ENCODE assay signal across 8 cellular contexts in the genomic region with DNA sequence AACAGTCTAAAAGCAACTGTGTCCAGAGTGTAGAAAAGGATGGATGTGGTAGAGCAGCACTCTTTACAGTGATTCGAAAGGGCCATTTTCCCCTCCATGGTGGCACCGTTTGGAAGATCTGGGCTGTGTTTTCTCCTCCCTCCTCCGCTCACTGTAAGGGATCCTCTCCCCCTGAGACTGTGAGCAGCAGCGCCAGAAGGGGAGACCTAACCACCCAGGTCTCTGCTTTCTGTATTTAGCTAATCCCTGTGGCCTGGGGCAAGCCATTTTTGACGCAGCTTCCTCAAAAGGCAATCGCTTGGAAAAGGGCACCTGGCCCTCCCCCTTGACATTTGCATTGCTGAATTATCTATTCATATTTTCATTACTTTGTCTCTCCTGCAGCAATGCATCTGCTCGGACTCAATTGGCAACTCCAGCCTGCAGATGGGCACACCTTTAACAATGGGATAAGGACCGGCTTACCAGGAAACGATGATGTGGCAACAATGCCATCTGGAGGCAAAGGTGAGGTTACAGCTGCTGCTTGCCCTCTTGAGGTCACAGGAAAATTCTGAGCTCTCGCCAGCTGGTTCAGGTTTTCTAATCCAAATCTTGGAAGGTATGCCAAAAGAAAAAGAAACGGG.
DNase-seq lines count a peak whose midpoint lies in the region; ATAC-seq and TF ChIP-seq lines count a peak whose summit lies in the region.

No MANE protein-coding gene starts in this region.

- H3K14ac ChIP-seq in neuronal stem cell (ENCODE audit: low read length) = no peak overlapping the region

- no peak overlapping the region for H3K23ac ChIP-seq in neuronal stem cell (ENCODE audit: low read depth, low read length, poor library complexity)

- ATAC-seq in HG03565 (IDR thresholded peaks at IDR 0.05; ENCODE audit: unreplicated experiment) (peak; percentile 65), esophagus mucosa (peak; percentile 78)
- no peak for ATAC-seq in activated CD4-positive, CD25-positive, alpha-beta regulatory T cell treated with anti-CD3 and anti-CD28 coated beads, Interleukin-2, amount 50 U/mL, for 24 hours

- H3K9ac ChIP-seq in NT2/D1 (ENCODE audit: insufficient read length, low read depth) (peak overlapping the region; percentile 36), neuronal stem cell (ENCODE audit: low read depth, low read length, poor library complexity) (no peak overlapping the region)

- no peak overlapping the region for H2BK15ac ChIP-seq in neuronal stem cell (ENCODE audit: low read length)

- DNase-seq in AG08395 (ENCODE audit: low spot score) (peak; percentile 43), NT2/D1 (ENCODE audit: low read depth, low spot score) (peak; percentile 62), neuronal stem cell (ENCODE audit: low spot score) (peak; percentile 69)
- DNase-seq in activated CD8-positive, alpha-beta memory T cell treated with anti-CD3 and anti-CD28 coated beads for 24 hours = no peak

- H3K18ac ChIP-seq in neuronal stem cell (ENCODE audit: low read length) = no peak overlapping the region

- no peak overlapping the region for H4K8ac ChIP-seq in neuronal stem cell (ENCODE audit: low read depth, low read length)

- H4K91ac ChIP-seq in neuronal stem cell (ENCODE audit: low read depth, low read length, poor library complexity) = no peak overlapping the region

- peak; percentile 40; the same call in 1 of the 2 replicates for TF ChIP-seq CTCF in GM12874 (IDR thresholded peaks at IDR 0.05; ENCODE audit: insufficient read depth, low read depth, low read length)

- H2BK12ac ChIP-seq in neuronal stem cell (ENCODE audit: low read length) = no peak overlapping the region

- H2BK5ac ChIP-seq in neuronal stem cell (ENCODE audit: low read length) = no peak overlapping the region

- no peak overlapping the region for H2BK120ac ChIP-seq in neuronal stem cell (ENCODE audit: low read depth, low read length)

- H3K9me3 ChIP-seq in NT2/D1 (ENCODE audit: insufficient read depth, low read length) (no peaks in the 10 kb centered on the region), neuronal stem cell (replicated peaks in 1 of 2; ENCODE audit: control insufficient read depth in 2 of 2, insufficient read depth in 1 of 2, low read depth in 1 of 2, low read length in 2 of 2) (peaks cover 0 to 5% of the 10 kb centered on the region in 2 donors)

- H2AFZ ChIP-seq in neuronal stem cell (ENCODE audit: low read length) = no peak overlapping the region

- H3K4me1 ChIP-seq in NT2/D1 (ENCODE audit: insufficient read depth, insufficient read length) (peaks cover 2% of the 10 kb centered on the region), neuronal stem cell (ENCODE audit: control insufficient read depth in 2 of 2, insufficient read depth in 1 of 2, low read depth in 1 of 2, low read length in 2 of 2) (peaks cover 9 to 12% of the 10 kb centered on the region in 2 donors)

- H3K79me1 ChIP-seq in neuronal stem cell (ENCODE audit: low read depth, low read length) = no peaks in the 10 kb centered on the region

- no peak overlapping the region for H2AK5ac ChIP-seq in neuronal stem cell (ENCODE audit: low read depth, low read length)

- no CpG with 5 or more reads among the region's 11 CpGs for WGBS in neuronal stem cell (ENCODE audit: extremely low coverage in 2 of 2, insufficient read length in 2 of 2, insufficient replicate concordance in 1 of 2), 2 donors

- H3K4me3 ChIP-seq in NT2/D1 (ENCODE audit: insufficient read length, low read depth) (no peak overlapping the region), neuronal stem cell (ENCODE audit: low read length in 2 of 2) (no peak overlapping the region)

- no peak overlapping the region for H3K4ac ChIP-seq in neuronal stem cell (ENCODE audit: low read length)

- H3K27ac ChIP-seq in neuronal stem cell (replicated peaks; ENCODE audit: low read length) = no peak overlapping the region

- H3K27me3 ChIP-seq in NT2/D1 (ENCODE audit: insufficient read depth, insufficient read length) (peaks cover 38% of the 10 kb centered on the region), neuronal stem cell (ENCODE audit: control insufficient read depth in 3 of 3, insufficient read depth in 3 of 3, low read depth in 1 of 3, low read length in 3 of 3) (no peaks in the 10 kb centered on the region)

- H3K4me2 ChIP-seq in neuronal stem cell (ENCODE audit: insufficient read depth, low read length, poor library complexity, severe bottlenecking) = no peak overlapping the region

- H3K36me3 ChIP-seq in NT2/D1 (ENCODE audit: insufficient read depth, insufficient read length, low read length) (no peaks in the 10 kb centered on the region), neuronal stem cell (replicated peaks in 1 of 2; ENCODE audit: control insufficient read depth in 2 of 2, insufficient read depth in 2 of 2, low read length in 2 of 2) (no peaks in the 10 kb centered on the region)

Comparison
In these comparisons a context has a peak if more than half of its experiments do, and no peak if none do; other contexts are left out.
1. ATAC-seq: peak in HG03565 (single experiment) and esophagus mucosa (single experiment); none in activated CD4-positive, CD25-positive, alpha-beta regulatory T cell treated with anti-CD3 and anti-CD28 coated beads, Interleukin-2, amount 50 U/mL, for 24 hours (0 of 2).